ENCODE assay signal across 26 cellular contexts in genomic region chr17:32903774-32904673, GRCh38. TPM values are rescaled to one million over a fixed set of nuclear protein-coding genes. Genes with fewer than 3 reads are reported as not detected.
DNase-seq lines count a peak whose midpoint lies in the region; ATAC-seq and TF ChIP-seq lines count a peak whose summit lies in the region.
"Had no signal": no experiment of that assay in that cellular context is flagged by ENCODE, and none has a peak within 500 bp of the region (broad histone marks: within the 10 kb centered on the region; RNA-seq: fewer than 3 reads in every experiment).

No MANE protein-coding gene starts in this region.

- no peak overlapping the region for H3K9ac ChIP-seq in OCI-LY3 (ENCODE audit: low read length)
- H3K9ac ChIP-seq: parathyroid adenoma had no signal

- no peak overlapping the region for H3K27ac ChIP-seq in OCI-LY3 (ENCODE audit: low read length)
- H3K27ac ChIP-seq: C4-2B, parathyroid adenoma, sigmoid colon, tibial artery had no signal

- H3K4me2 ChIP-seq in OCI-LY3 (ENCODE audit: low read length), result no peak overlapping the region

- H3K27me3 ChIP-seq in OCI-LY3 (ENCODE audit: low read depth, low read length), result no peaks in the 10 kb centered on the region
- H3K27me3 ChIP-seq: sigmoid colon, tibial artery had no signal

- ATAC-seq in activated T-cell treated with anti-CD3 and anti-CD28 coated beads, Interleukin-2, amount 50 U/mL, for 4 hours, result peak; percentile 82 to 93
- ATAC-seq in activated naive CD8-positive, alpha-beta T cell treated with anti-CD3 and anti-CD28 coated beads, Interleukin-2, amount 50 U/mL, for 24 hours, result peak; percentile 98
- peak in 1 of 2 donors; percentile 86 for ATAC-seq in natural killer cell treated with Interleukin-12 subunit alpha and Interleukin-12 subunit beta and Interleukin-15 and Interleukin-18, amount 100 ng/mL, for 72 hours
- ATAC-seq in HG02938 (IDR thresholded peaks at IDR 0.05; ENCODE audit: unreplicated experiment) (no peak), GM18505 (IDR thresholded peaks at IDR 0.05; ENCODE audit: unreplicated experiment) (no peak)
- ATAC-seq: naive thymus-derived CD4-positive, alpha-beta T cell had no signal

- peak overlapping the region; percentile 52; the same call in 1 of the 2 replicates for H2AFZ ChIP-seq in OCI-LY3 (ENCODE audit: low read depth, low read length)
- H2AFZ ChIP-seq: parathyroid adenoma had no signal

- TF ChIP-seq POLR2A in GM18505 (IDR thresholded peaks at IDR 0.05; ENCODE audit: borderline replicate concordance, extremely low read depth, insufficient read depth, insufficient read length), result no peak

- peaks cover 7% of the 10 kb centered on the region for H3K27me3 Mint-ChIP-seq in activated T-cell treated with anti-CD3 and anti-CD28 coated beads, Interleukin-2, amount 50 U/mL, for 4 hours (ENCODE audit: low read depth)
- H3K27me3 Mint-ChIP-seq in activated naive CD8-positive, alpha-beta T cell treated with anti-CD3 and anti-CD28 coated beads, Interleukin-2, amount 50 U/mL, for 24 hours, result peaks cover 27% of the 10 kb centered on the region
- H3K27me3 Mint-ChIP-seq in natural killer cell treated with Interleukin-12 subunit alpha and Interleukin-12 subunit beta and Interleukin-15 and Interleukin-18, amount 100 ng/mL, for 72 hours, result peaks cover 16 to 18% of the 10 kb centered on the region in 2 donors

- H4K20me1 ChIP-seq in OCI-LY3 (ENCODE audit: insufficient read depth, low read length), result no peaks in the 10 kb centered on the region

- H3K79me2 ChIP-seq in OCI-LY3 (ENCODE audit: low read length), result no peaks in the 10 kb centered on the region
- H3K79me2 ChIP-seq: parathyroid adenoma had no signal

- H3K36me3 Mint-ChIP-seq in activated T-cell treated with anti-CD3 and anti-CD28 coated beads, Interleukin-2, amount 50 U/mL, for 4 hours (ENCODE audit: insufficient read depth), result no peaks in the 10 kb centered on the region
- no peaks in the 10 kb centered on the region for H3K36me3 Mint-ChIP-seq in activated naive CD8-positive, alpha-beta T cell treated with anti-CD3 and anti-CD28 coated beads, Interleukin-2, amount 50 U/mL, for 24 hours (ENCODE audit: low read depth)
- no peaks in the 10 kb centered on the region for H3K36me3 Mint-ChIP-seq in natural killer cell treated with Interleukin-12 subunit alpha and Interleukin-12 subunit beta and Interleukin-15 and Interleukin-18, amount 100 ng/mL, for 72 hours
- H3K36me3 Mint-ChIP-seq: naive thymus-derived CD4-positive, alpha-beta T cell had no signal

- no peak for DNase-seq in activated T-cell treated with anti-CD3 and anti-CD28 coated beads, Interleukin-2, amount 50 U/mL, for 4 hours
- DNase-seq in activated T-cell treated with anti-CD3 and anti-CD28 coated beads for 4 hours, result no peak
- peak; percentile 20 for DNase-seq in activated naive CD8-positive, alpha-beta T cell treated with anti-CD3 and anti-CD28 coated beads, Interleukin-2, amount 50 U/mL, for 24 hours
- DNase-seq in natural killer cell treated with Interleukin-12 subunit alpha and Interleukin-12 subunit beta and Interleukin-15 and Interleukin-18, amount 100 ng/mL, for 72 hours (ENCODE audit: low spot score), result no peak
- DNase-seq in NCI-H446 treated with DMSO at 0.1 percent for 48 hours (lab: John Stamatoyannopoulos, UW), result no peak
- DNase-seq: activated gamma-delta T cell treated with Interleukin-2 at 50 U/mL for 16 hours; DMS 273 treated with DMSO at 0.1 percent for 48 hours; effector CD8-positive, alpha-beta T cell; GOT3; KG1; mesenchymal stem cell; MV-4-11; NCI-H1694; Right ventricle myocardium superior; sigmoid colon; stimulated activated naive CD4-positive, alpha-beta T cell; SW 1271; tibial artery had no signal

- no peak overlapping the region for H3K4me3 ChIP-seq in OCI-LY3 (ENCODE audit: low read length)
- H3K4me3 ChIP-seq: sigmoid colon, tibial artery had no signal

- no peak for TF ChIP-seq CTCF in OCI-LY3 (IDR thresholded peaks at IDR 0.05; ENCODE audit: low read depth, low read length)

- H3K9me3 Mint-ChIP-seq in activated T-cell treated with anti-CD3 and anti-CD28 coated beads, Interleukin-2, amount 50 U/mL, for 4 hours, result no peaks in the 10 kb centered on the region
- H3K9me3 Mint-ChIP-seq in activated naive CD8-positive, alpha-beta T cell treated with anti-CD3 and anti-CD28 coated beads, Interleukin-2, amount 50 U/mL, for 24 hours, result no peaks in the 10 kb centered on the region
- no peaks in the 10 kb centered on the region for H3K9me3 Mint-ChIP-seq in natural killer cell treated with Interleukin-12 subunit alpha and Interleukin-12 subunit beta and Interleukin-15 and Interleukin-18, amount 100 ng/mL, for 72 hours
- H3K9me3 Mint-ChIP-seq: central memory CD8-positive, alpha-beta T cell; naive thymus-derived CD4-positive, alpha-beta T cell had no signal

- H3K36me3 ChIP-seq in OCI-LY3 (replicated peaks; ENCODE audit: low read depth, low read length), result no peaks in the 10 kb centered on the region
- H3K36me3 ChIP-seq: sigmoid colon, tibial artery had no signal

- H3K9me3 ChIP-seq in OCI-LY3 (ENCODE audit: insufficient read depth, low read length), result peaks cover 4% of the 10 kb centered on the region; the same call in 1 of the 2 replicates
- H3K9me3 ChIP-seq: sigmoid colon, tibial artery had no signal

- H3K4me1 ChIP-seq in OCI-LY3 (ENCODE audit: low read length), result no peaks in the 10 kb centered on the region
- H3K4me1 ChIP-seq: parathyroid adenoma, sigmoid colon had no signal

- H3K4me3 Mint-ChIP-seq in activated T-cell treated with anti-CD3 and anti-CD28 coated beads, Interleukin-2, amount 50 U/mL, for 4 hours, result no peak overlapping the region
- H3K4me3 Mint-ChIP-seq in activated naive CD8-positive, alpha-beta T cell treated with anti-CD3 and anti-CD28 coated beads, Interleukin-2, amount 50 U/mL, for 24 hours, result peak overlapping the region; percentile 10
- peak overlapping the region; percentile 14 for H3K4me3 Mint-ChIP-seq in natural killer cell treated with Interleukin-12 subunit alpha and Interleukin-12 subunit beta and Interleukin-15 and Interleukin-18, amount 100 ng/mL, for 72 hours
- H3K4me3 Mint-ChIP-seq: central memory CD8-positive, alpha-beta T cell; naive thymus-derived CD4-positive, alpha-beta T cell had no signal

- H3K4me1 Mint-ChIP-seq in activated T-cell treated with anti-CD3 and anti-CD28 coated beads, Interleukin-2, amount 50 U/mL, for 4 hours (ENCODE audit: low read depth), result peaks cover 7% of the 10 kb centered on the region
- H3K4me1 Mint-ChIP-seq in activated naive CD8-positive, alpha-beta T cell treated with anti-CD3 and anti-CD28 coated beads, Interleukin-2, amount 50 U/mL, for 24 hours, result peaks cover 20% of the 10 kb centered on the region
- H3K4me1 Mint-ChIP-seq in natural killer cell treated with Interleukin-12 subunit alpha and Interleukin-12 subunit beta and Interleukin-15 and Interleukin-18, amount 100 ng/mL, for 72 hours (ENCODE audit: low read depth in 2 of 2), result peaks cover 3 to 18% of the 10 kb centered on the region in 2 donors

- H3K27ac Mint-ChIP-seq in activated naive CD8-positive, alpha-beta T cell treated with anti-CD3 and anti-CD28 coated beads, Interleukin-2, amount 50 U/mL, for 24 hours, result peak overlapping the region; percentile 47
- peak overlapping the region in 1 of 2 donors; percentile 56 for H3K27ac Mint-ChIP-seq in natural killer cell treated with Interleukin-12 subunit alpha and Interleukin-12 subunit beta and Interleukin-15 and Interleukin-18, amount 100 ng/mL, for 72 hours
- H3K27ac Mint-ChIP-seq: naive thymus-derived CD4-positive, alpha-beta T cell had no signal

RNA-seq across cellular contexts. Expression of gene TMEM98, which starts 23.9 kb away (rescaled TPM):
- total RNA-seq in activated T-cell treated with anti-CD3 and anti-CD28 coated beads, Interleukin-2, amount 50 U/mL, for 4 hours, result under 1 TPM; 0.16 to 0.86 (median 0.54) TPM
- total RNA-seq in natural killer cell treated with Interleukin-12 subunit alpha and Interleukin-12 subunit beta and Interleukin-15 and Interleukin-18, amount 100 ng/mL, for 72 hours, result under 1 TPM; 0.59 to 0.76 TPM
- total RNA-seq: OCI-LY7 had no signal

RNA-seq across cellular contexts. Expression of gene MYO1D, which starts 27.1 kb away (rescaled TPM):
- 10 to 100 TPM in 2 of 3 donors, 1 to 10 TPM in 1; 8.5 to 14.6 (median 10.6) TPM for total RNA-seq in activated T-cell treated with anti-CD3 and anti-CD28 coated beads, Interleukin-2, amount 50 U/mL, for 4 hours
- 10 to 100 TPM; 25.7 to 25.8 TPM for total RNA-seq in natural killer cell treated with Interleukin-12 subunit alpha and Interleukin-12 subunit beta and Interleukin-15 and Interleukin-18, amount 100 ng/mL, for 72 hours

Comparison
In these comparisons a context has a peak if more than half of its experiments do, and no peak if none do; other contexts are left out.
1. ATAC-seq: peak in activated T-cell treated with anti-CD3 and anti-CD28 coated beads, Interleukin-2, amount 50 U/mL, for 4 hours (2 of 2) and activated naive CD8-positive, alpha-beta T cell treated with anti-CD3 and anti-CD28 coated beads, Interleukin-2, amount 50 U/mL, for 24 hours (single experiment); none in HG02938 (single experiment) and GM18505 (single experiment).